Comparison of ENCODE assay signal across 8 cellular contexts in genomic region chr7:69739182-69739581, GRCh38.
DNase-seq lines count a peak whose midpoint lies in the region; ATAC-seq and TF ChIP-seq lines count a peak whose summit lies in the region.

No MANE protein-coding gene starts in this region.

- 98 to 100% methylated on average over 1 of the region's 1 CpG for WGBS in heart right ventricle, 2 donors

- no peak overlapping the region for H3K27ac ChIP-seq in heart right ventricle
- no peak overlapping the region for H3K27ac ChIP-seq in CD4-positive, alpha-beta memory T cell (ENCODE audit: low read depth, low read length)

- H3K9me3 ChIP-seq in heart right ventricle: no peaks in the 10 kb centered on the region
- no peaks in the 10 kb centered on the region for H3K9me3 ChIP-seq in CD4-positive, alpha-beta memory T cell (ENCODE audit: control insufficient read depth in 1 of 2, low read length in 2 of 2)

- peaks cover 0 to 2% of the 10 kb centered on the region in 2 donors for H3K27me3 Mint-ChIP-seq in CD4-positive, alpha-beta memory T cell

- H3K4me3 ChIP-seq in GM12865 (ENCODE audit: low read depth, low read length): peak overlapping the region; percentile 18; the same call in 1 of the 2 replicates
- H3K4me3 ChIP-seq in heart right ventricle: no peak overlapping the region
- H3K4me3 ChIP-seq in CD4-positive, alpha-beta memory T cell (ENCODE audit: low read length in 2 of 2): no peak overlapping the region

- no peak overlapping the region for H3K27ac Mint-ChIP-seq in CD4-positive, alpha-beta memory T cell

- H3K4me1 ChIP-seq in heart right ventricle: peaks cover 9 to 30% (median 22%) of the 10 kb centered on the region in 9 donors
- no peaks in the 10 kb centered on the region for H3K4me1 ChIP-seq in CD4-positive, alpha-beta memory T cell (ENCODE audit: insufficient read depth, low read length)

- H3K36me3 ChIP-seq in heart right ventricle: no peaks in the 10 kb centered on the region
- no peaks in the 10 kb centered on the region for H3K36me3 ChIP-seq in CD4-positive, alpha-beta memory T cell (ENCODE audit: insufficient read depth, low read length)

- no peak overlapping the region for H3K4me3 Mint-ChIP-seq in CD4-positive, alpha-beta memory T cell

- peaks cover 0 to 2% (median 0%) of the 10 kb centered on the region in 8 donors for H3K9me3 Mint-ChIP-seq in CD4-positive, alpha-beta memory T cell

- intact Hi-C loops in heart right ventricle (cut with DNase I): no loop called here
- intact Hi-C loops in CD4-positive, alpha-beta memory T cell (cut with micrococcal nuclease): no loop called here

- DNase-seq in GM12865 (ENCODE audit: low read depth) (peak; percentile 92), germinal center (ENCODE audit: low spot score) (peak; percentile 21), NCI-H510A (lab: John Stamatoyannopoulos, UW) (no peak), NCI-H2227 treated with DMSO at 0.1 percent for 48 hours (lab: John Stamatoyannopoulos, UW) (no peak), heart right ventricle (no peak)
- no peak for DNase-seq in CD4-positive, alpha-beta memory T cell

- H3K4me1 Mint-ChIP-seq in CD4-positive, alpha-beta memory T cell: peaks cover 0 to 1% (median 0%) of the 10 kb centered on the region in 4 donors

- H3K36me3 Mint-ChIP-seq in CD4-positive, alpha-beta memory T cell: no peaks in the 10 kb centered on the region

- H3K27me3 ChIP-seq in heart right ventricle: no peaks in the 10 kb centered on the region
- no peaks in the 10 kb centered on the region for H3K27me3 ChIP-seq in CD4-positive, alpha-beta memory T cell (ENCODE audit: insufficient read depth, low read length)

- ATAC-seq in GM19455 (IDR thresholded peaks at IDR 0.05; ENCODE audit: unreplicated experiment): peak; percentile 62
- ATAC-seq in HG03354 (IDR thresholded peaks at IDR 0.05; ENCODE audit: poor library complexity, severe bottlenecking, unreplicated experiment): peak; percentile 79
- ATAC-seq in heart right ventricle: no peak

- POLR2A ChIA-PET in CD4-positive, alpha-beta memory T cell (lab: Charles Lee; ENCODE audit: partially characterized antibody): no interaction called here

- CTCF ChIA-PET in CD4-positive, alpha-beta memory T cell (lab: Charles Lee; ENCODE audit: partially characterized antibody): no interaction called here

- no peak for TF ChIP-seq CTCF in GM12865 (IDR thresholded peaks at IDR 0.05; ENCODE audit: insufficient read depth, low read depth, low read length, missing control alignments)
- no peak for TF ChIP-seq CTCF in heart right ventricle (IDR thresholded peaks at IDR 0.05)

Comparison
In these comparisons a context has a peak if more than half of its experiments do, and no peak if none do; other contexts are left out.
1. DNase-seq: peak in GM12865 (single experiment) and germinal center (single experiment); none in NCI-H510A (single experiment), NCI-H2227 treated with DMSO at 0.1 percent for 48 hours (single experiment), heart right ventricle (0 of 2) and CD4-positive, alpha-beta memory T cell (0 of 5).
2. ATAC-seq: peak in GM19455 (single experiment) and HG03354 (single experiment); none in heart right ventricle (0 of 8).